In the genomic region with DNA sequence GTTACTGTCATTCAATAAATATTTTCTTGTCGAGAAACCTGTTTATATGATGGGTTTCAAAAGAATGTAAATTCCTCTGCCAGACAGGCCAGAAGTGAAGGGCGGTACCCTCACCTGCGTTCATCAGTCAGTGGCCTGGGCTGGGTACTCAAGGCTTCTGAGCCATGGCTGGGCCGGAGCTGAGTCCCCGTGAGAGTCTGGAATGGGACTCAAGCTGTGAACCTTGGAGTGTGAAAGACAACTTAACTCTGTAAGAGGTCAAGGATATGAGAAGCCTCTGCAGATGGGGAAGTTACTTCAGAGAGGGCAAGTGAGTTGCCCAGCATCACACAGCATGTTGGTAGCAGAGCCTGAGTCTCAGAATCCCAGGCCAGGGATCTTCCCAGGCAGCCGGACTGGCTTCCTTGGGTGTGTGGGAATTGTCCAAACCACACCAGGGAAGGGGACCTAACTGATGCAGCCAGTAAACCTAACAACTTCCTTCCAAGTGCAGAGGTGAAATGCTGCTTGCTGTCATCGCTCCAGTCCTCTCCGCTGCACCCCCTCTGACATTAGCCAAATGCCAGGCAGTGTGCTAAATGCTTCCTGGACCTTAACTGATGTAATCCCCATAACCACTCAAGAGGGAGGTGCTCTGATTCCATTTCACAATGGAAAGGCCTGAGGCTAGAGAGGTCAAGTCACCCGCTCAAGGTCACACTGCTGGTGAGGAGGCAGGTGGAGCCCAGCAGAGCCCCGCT, we compare ENCODE assay signal across 2 cellular contexts.
A peak's percentile ranks its signal among the peaks of the same experiment; 100 is the strongest.
TF ChIP-seq lines count a peak whose summit lies in the region.

No MANE protein-coding gene starts in this region.

TF ChIP-seq in SK-N-SH, 30 proteins besides CTCF, POLR2A, EP300 and RAD21:
- TF ChIP-seq CHD2 (IDR thresholded peaks at IDR 0.05; ENCODE audit: low read length, partially characterized antibody) (no peak), GATA2 (CRISPR knock-in tag; IDR thresholded peaks at IDR 0.05) (peak; percentile 80), FOXJ3 (CRISPR knock-in tag; IDR thresholded peaks at IDR 0.05) (peak; percentile 78; the same call in 1 of the 2 replicates), MXI1 (IDR thresholded peaks at IDR 0.05; ENCODE audit: low read depth, low read length) (peak; percentile 61), NRF1 (IDR thresholded peaks at IDR 0.05; ENCODE audit: low read depth, low read length) (no peak), TCF12 (IDR thresholded peaks at IDR 0.05) (0 out of 2 replicates have a peak, but pooled peaks have one; percentile 4), FOXM1 (IDR thresholded peaks at IDR 0.05; ENCODE audit: low read depth) (no peak), GABPA (IDR thresholded peaks at IDR 0.05; ENCODE audit: low read depth) (no peak), SIN3A (IDR thresholded peaks at IDR 0.05; ENCODE audit: borderline replicate concordance, low read depth, low read length) (no peak), RCOR1 (IDR thresholded peaks at IDR 0.05; ENCODE audit: low read length) (peak; percentile 86), RXRA (IDR thresholded peaks at IDR 0.05; ENCODE audit: borderline replicate concordance, low read depth) (no peak), YY1 (IDR thresholded peaks at IDR 0.05; ENCODE audit: low read depth) (no peak), MEF2A (IDR thresholded peaks at IDR 0.05; ENCODE audit: borderline replicate concordance, low read depth) (no peak), JUND (IDR thresholded peaks at IDR 0.05) (no peak), FOSL2 (IDR thresholded peaks at IDR 0.05; ENCODE audit: borderline replicate concordance, low read depth) (no peak)
- TF ChIP-seq, protein P1, sequence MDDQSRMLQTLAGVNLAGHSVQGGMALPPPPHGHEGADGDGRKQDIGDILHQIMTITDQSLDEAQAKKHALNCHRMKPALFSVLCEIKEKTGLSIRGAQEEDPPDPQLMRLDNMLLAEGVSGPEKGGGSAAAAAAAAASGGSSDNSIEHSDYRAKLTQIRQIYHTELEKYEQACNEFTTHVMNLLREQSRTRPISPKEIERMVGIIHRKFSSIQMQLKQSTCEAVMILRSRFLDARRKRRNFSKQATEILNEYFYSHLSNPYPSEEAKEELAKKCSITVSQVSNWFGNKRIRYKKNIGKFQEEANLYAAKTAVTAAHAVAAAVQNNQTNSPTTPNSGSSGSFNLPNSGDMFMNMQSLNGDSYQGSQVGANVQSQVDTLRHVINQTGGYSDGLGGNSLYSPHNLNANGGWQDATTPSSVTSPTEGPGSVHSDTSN (IDR thresholded peaks at IDR 0.05) = no peak
- TF ChIP-seq, protein P2, sequence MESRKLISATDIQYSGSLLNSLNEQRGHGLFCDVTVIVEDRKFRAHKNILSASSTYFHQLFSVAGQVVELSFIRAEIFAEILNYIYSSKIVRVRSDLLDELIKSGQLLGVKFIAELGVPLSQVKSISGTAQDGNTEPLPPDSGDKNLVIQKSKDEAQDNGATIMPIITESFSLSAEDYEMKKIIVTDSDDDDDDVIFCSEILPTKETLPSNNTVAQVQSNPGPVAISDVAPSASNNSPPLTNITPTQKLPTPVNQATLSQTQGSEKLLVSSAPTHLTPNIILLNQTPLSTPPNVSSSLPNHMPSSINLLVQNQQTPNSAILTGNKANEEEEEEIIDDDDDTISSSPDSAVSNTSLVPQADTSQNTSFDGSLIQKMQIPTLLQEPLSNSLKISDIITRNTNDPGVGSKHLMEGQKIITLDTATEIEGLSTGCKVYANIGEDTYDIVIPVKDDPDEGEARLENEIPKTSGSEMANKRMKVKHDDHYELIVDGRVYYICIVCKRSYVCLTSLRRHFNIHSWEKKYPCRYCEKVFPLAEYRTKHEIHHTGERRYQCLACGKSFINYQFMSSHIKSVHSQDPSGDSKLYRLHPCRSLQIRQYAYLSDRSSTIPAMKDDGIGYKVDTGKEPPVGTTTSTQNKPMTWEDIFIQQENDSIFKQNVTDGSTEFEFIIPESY (IDR thresholded peaks at IDR 0.05; ENCODE audit: borderline replicate concordance, low read depth) = no peak
TF ChIP-seq in SK-N-SH: peak in this region for 5.

TF ChIP-seq in SK-N-SH treated with all-trans-retinoic acid at 6 μM for 48 hours, 23 proteins besides CTCF, POLR2A, EP300 and RAD21:
- TF ChIP-seq, protein P3, sequence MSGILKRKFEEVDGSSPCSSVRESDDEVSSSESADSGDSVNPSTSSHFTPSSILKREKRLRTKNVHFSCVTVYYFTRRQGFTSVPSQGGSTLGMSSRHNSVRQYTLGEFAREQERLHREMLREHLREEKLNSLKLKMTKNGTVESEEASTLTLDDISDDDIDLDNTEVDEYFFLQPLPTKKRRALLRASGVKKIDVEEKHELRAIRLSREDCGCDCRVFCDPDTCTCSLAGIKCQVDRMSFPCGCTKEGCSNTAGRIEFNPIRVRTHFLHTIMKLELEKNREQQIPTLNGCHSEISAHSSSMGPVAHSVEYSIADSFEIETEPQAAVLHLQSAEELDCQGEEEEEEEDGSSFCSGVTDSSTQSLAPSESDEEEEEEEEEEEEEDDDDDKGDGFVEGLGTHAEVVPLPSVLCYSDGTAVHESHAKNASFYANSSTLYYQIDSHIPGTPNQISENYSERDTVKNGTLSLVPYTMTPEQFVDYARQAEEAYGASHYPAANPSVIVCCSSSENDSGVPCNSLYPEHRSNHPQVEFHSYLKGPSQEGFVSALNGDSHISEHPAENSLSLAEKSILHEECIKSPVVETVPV (CRISPR knock-in tag; IDR thresholded peaks at IDR 0.05) = no peak
- TF ChIP-seq ZFP30 (CRISPR knock-in tag; IDR thresholded peaks at IDR 0.05) (no peak), PPARA (CRISPR knock-in tag; IDR thresholded peaks at IDR 0.05; ENCODE audit: borderline replicate concordance) (no peak), ZNF565 (CRISPR knock-in tag; conservative IDR thresholded peaks at IDR 0.05; ENCODE audit: low read depth) (no peak), ZC3H10 (CRISPR knock-in tag; IDR thresholded peaks at IDR 0.05) (no peak), ISL1 (CRISPR knock-in tag; IDR thresholded peaks at IDR 0.05) (no peak), ARNTL (CRISPR knock-in tag; IDR thresholded peaks at IDR 0.05; ENCODE audit: borderline replicate concordance, low read depth) (no peak)
